In the genomic region with DNA sequence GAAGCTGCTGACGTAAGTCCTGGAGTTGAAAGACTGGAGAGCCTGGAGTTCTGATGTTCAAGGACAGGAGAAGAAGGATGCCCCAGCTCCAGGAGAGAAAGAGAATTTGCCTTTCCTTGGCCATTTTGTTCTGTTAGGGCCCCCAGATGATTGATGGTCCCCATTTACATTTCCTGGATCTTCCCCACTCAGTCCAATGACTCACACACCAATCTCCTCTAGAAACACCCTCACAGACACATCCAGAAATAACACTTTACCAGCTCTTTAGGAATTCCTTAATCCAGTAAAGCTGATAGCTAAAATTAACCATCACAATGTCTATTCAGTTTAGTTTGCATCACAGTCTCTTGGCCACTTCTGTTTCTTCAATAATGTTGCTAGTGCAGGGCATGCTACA, we compare ENCODE assay signal across 18 cellular contexts.
DNase-seq lines count a peak whose midpoint lies in the region; ATAC-seq and TF ChIP-seq lines count a peak whose summit lies in the region.
"Had no signal": no experiment of that assay in that cellular context is flagged by ENCODE, and none has a peak within 500 bp of the region (broad histone marks: within the 10 kb centered on the region; RNA-seq: fewer than 3 reads in every experiment).

No MANE protein-coding gene starts in this region.

- H3K27me3 Mint-ChIP-seq in Calu3 (ENCODE audit: unreplicated experiment) = no peaks in the 10 kb centered on the region
- H3K27me3 Mint-ChIP-seq: naive B cell had no signal

- H3K36me3 Mint-ChIP-seq in Calu3 (ENCODE audit: insufficient read depth, unreplicated experiment) = peaks cover 4% of the 10 kb centered on the region
- H3K36me3 Mint-ChIP-seq: naive B cell had no signal

- H3K36me3 ChIP-seq in fibroblast of lung (ENCODE audit: control insufficient read depth, insufficient read depth, low read length) (no peaks in the 10 kb centered on the region), osteoblast (ENCODE audit: insufficient read depth, low read length) (no peaks in the 10 kb centered on the region)
- H3K36me3 ChIP-seq: pancreas had no signal

- H3K4me1 ChIP-seq in fibroblast of lung (ENCODE audit: control insufficient read depth, extremely low read depth, insufficient read depth, low read length) = peaks cover 14% of the 10 kb centered on the region
- peaks cover 40% of the 10 kb centered on the region for H3K4me1 ChIP-seq in osteoblast (ENCODE audit: insufficient read depth, low read length)

- peak overlapping the region; percentile 8 for H3K4me2 ChIP-seq in fibroblast of lung (ENCODE audit: extremely low read depth, insufficient read depth, low read length)
- H3K4me2 ChIP-seq in osteoblast (ENCODE audit: insufficient read depth, low read length) = peak overlapping the region; percentile 0

- H4K20me1 ChIP-seq in fibroblast of lung (ENCODE audit: control insufficient read depth, extremely low read depth, insufficient read depth, low read length) = no peaks in the 10 kb centered on the region
- no peaks in the 10 kb centered on the region for H4K20me1 ChIP-seq in osteoblast (ENCODE audit: insufficient read depth, low read length)

- H3K4me3 Mint-ChIP-seq in Calu3 (ENCODE audit: low read depth, unreplicated experiment) = no peak overlapping the region
- H3K4me3 Mint-ChIP-seq: H9, naive B cell had no signal

- CTCF ChIA-PET in Calu3 (lab: Charles Lee) = no interaction called here

- no peak overlapping the region for H3K27ac ChIP-seq in fibroblast of lung (ENCODE audit: insufficient read depth, low read length)
- peak overlapping the region; percentile 76 for H3K27ac ChIP-seq in osteoblast (ENCODE audit: low read depth, low read length)
- H3K27ac ChIP-seq: pancreas had no signal

- no peak overlapping the region for H3K9ac ChIP-seq in fibroblast of lung (ENCODE audit: insufficient read depth, low read length)

- intact Hi-C loops in Calu3 (cut with micrococcal nuclease; ENCODE audit: unreplicated experiment) = no loop called here

- no peak for TF ChIP-seq CTCF in fibroblast of lung (conservative IDR thresholded peaks at IDR 0.05 in 1 of 2, IDR thresholded peaks at IDR 0.05 in 1 of 2; ENCODE audit: low read depth in 1 of 2, low read length in 2 of 2)
- no peak for TF ChIP-seq CTCF in osteoblast (IDR thresholded peaks at IDR 0.05; ENCODE audit: extremely low read depth, low read depth, low read length)
- no peak for TF ChIP-seq CTCF in Calu3 (IDR thresholded peaks at IDR 0.05; ENCODE audit: unreplicated experiment)

- H3K9me3 Mint-ChIP-seq in Calu3 (ENCODE audit: low read depth, unreplicated experiment) = no peaks in the 10 kb centered on the region
- H3K9me3 Mint-ChIP-seq: H9, naive B cell had no signal

- H3K27me3 ChIP-seq in fibroblast of lung (ENCODE audit: control insufficient read depth, insufficient read depth, low read length) (no peaks in the 10 kb centered on the region), osteoblast (ENCODE audit: insufficient read depth, low read length) (no peaks in the 10 kb centered on the region)
- H3K27me3 ChIP-seq: pancreas had no signal

- H3K4me1 Mint-ChIP-seq in Calu3 (ENCODE audit: low read depth, unreplicated experiment) = peaks cover 41% of the 10 kb centered on the region
- H3K4me1 Mint-ChIP-seq: naive B cell had no signal

- DNase-seq in ELR (ENCODE audit: low read depth) = peak; percentile 50
- peak; percentile 62 for DNase-seq in RPMI7951 (ENCODE audit: low read depth)
- peak; percentile 37 to 90 for DNase-seq in fibroblast of lung (ENCODE audit: low read depth in 2 of 2)
- DNase-seq in osteoblast (ENCODE audit: insufficient read length, low spot score, missing footprints) = no peak
- no peak for DNase-seq in activated T-cell treated with anti-CD3 and anti-CD28 coated beads, Interleukin-2, amount 50 U/mL, for 48 hours
- no peak for DNase-seq in Calu3
- DNase-seq: activated CD4-positive, alpha-beta T cell treated with anti-CD3 and anti-CD28 coated beads for 48 hours; activated gamma-delta T cell; H9; Karpas-422; naive B cell; NCI-H1105 treated with DMSO at 0.1 percent for 48 hours; NCI-H774; pancreas; PC-3; stimulated activated CD4-positive, alpha-beta T cell treated with anti-CD3 and anti-CD28 coated beads, Interleukin-2, amount 100 ng/mL, for 48 hours had no signal

- ATAC-seq in HG03571 (IDR thresholded peaks at IDR 0.05; ENCODE audit: unreplicated experiment) (no peak), HG02610 (IDR thresholded peaks at IDR 0.05; ENCODE audit: unreplicated experiment) (no peak)
- ATAC-seq: pancreas, PC-3 had no signal

- no TSS peak for BruUV-seq in Calu3 (replicated peaks; lab: Mats Ljungman, UMichigan)

- H2AFZ ChIP-seq in fibroblast of lung (ENCODE audit: low read length) = no peak overlapping the region
- no peak overlapping the region for H2AFZ ChIP-seq in osteoblast (ENCODE audit: low read length)

- H3K9me3 ChIP-seq in fibroblast of lung (ENCODE audit: control insufficient read depth, insufficient read depth, low read depth, low read length) = no peaks in the 10 kb centered on the region
- H3K9me3 ChIP-seq in osteoblast (ENCODE audit: low read depth, low read length) = no peaks in the 10 kb centered on the region
- H3K9me3 ChIP-seq: pancreas had no signal

- no peak overlapping the region for H3K27ac Mint-ChIP-seq in Calu3 (ENCODE audit: unreplicated experiment)
- H3K27ac Mint-ChIP-seq: H9, naive B cell had no signal

- H3K79me2 ChIP-seq in fibroblast of lung (ENCODE audit: control insufficient read depth, insufficient read depth, low read length) (no peaks in the 10 kb centered on the region), osteoblast (ENCODE audit: insufficient read depth, low read length) (no peaks in the 10 kb centered on the region)

- H3K4me3 ChIP-seq in fibroblast of lung (replicated peaks in 1 of 4; ENCODE audit: control extremely low read depth in 1 of 4, insufficient read depth in 1 of 4, low read depth in 3 of 4, low read length in 4 of 4) (no peak overlapping the region), osteoblast (ENCODE audit: insufficient read depth, low read length) (no peak overlapping the region)
- H3K4me3 ChIP-seq: pancreas had no signal

Comparison
In these comparisons a context has a peak if more than half of its experiments do, and no peak if none do; other contexts are left out.
1. DNase-seq: peak in ELR (single experiment), RPMI7951 (single experiment) and fibroblast of lung (2 of 2); none in osteoblast (single experiment), activated T-cell treated with anti-CD3 and anti-CD28 coated beads, Interleukin-2, amount 50 U/mL, for 48 hours (0 of 2) and Calu3 (single experiment).